ENCODE assay signal across 21 cellular contexts in genomic region chr2:73899801-73900336, GRCh38. TPM values are rescaled to one million over a fixed set of nuclear protein-coding genes. Genes with fewer than 3 reads are reported as not detected.
DNase-seq lines count a peak whose midpoint lies in the region; TF ChIP-seq lines count a peak whose summit lies in the region.
"Had no signal": no experiment of that assay in that cellular context is flagged by ENCODE, and none has a peak within 500 bp of the region (broad histone marks: within the 10 kb centered on the region; RNA-seq: fewer than 3 reads in every experiment).

No MANE protein-coding gene starts in this region.

- intact Hi-C loops in esophagus squamous epithelium (cut with DNase I) (no loop called here), sigmoid colon (cut with DNase I) (no loop called here)

- peak; percentile 44 for DNase-seq in activated CD8-positive, alpha-beta memory T cell treated with anti-CD3 and anti-CD28 coated beads, Interleukin-2, amount 50 U/mL, for 48 hours
- DNase-seq in activated CD8-positive, alpha-beta memory T cell treated with anti-CD3 and anti-CD28 coated beads for 24 hours, result no peak
- DNase-seq in esophagus squamous epithelium (lab: John Stamatoyannopoulos, UW) (no peak), sigmoid colon (peak; percentile 52), KBM-7 (no peak), GM13976 (ENCODE audit: low spot score) (no peak)
- DNase-seq in stimulated activated CD4-positive, alpha-beta T cell treated with anti-CD3 and anti-CD28 coated beads, Interleukin-2, amount 100 ng/mL, for 24 hours, result no peak
- DNase-seq in activated naive CD4-positive, alpha-beta T cell treated with Interleukin-2 at 50 U/mL for 16 hours, result no peak
- DNase-seq: BE2C; CD4-positive, CD25-positive, alpha-beta regulatory T cell; COR-L47; DMS153; GDM1; GM23248; HCEC 1CT; NCI-H1105; NCI-H2081; NCI-H2227 treated with DMSO at 0.1 percent for 48 hours; NCI-H510A treated with DMSO at 0.1 percent for 48 hours; SJCRH30 had no signal

- peak overlapping the region in 3 of 4 donors; percentile 38 to 42 (median 40) for H3K4me3 ChIP-seq in esophagus squamous epithelium
- H3K4me3 ChIP-seq in sigmoid colon, result peak overlapping the region; percentile 58 to 79 (median 75)
- H3K4me3 ChIP-seq: GM23248, SJCRH30 had no signal

- H3K27me3 ChIP-seq in esophagus squamous epithelium, result no peaks in the 10 kb centered on the region
- H3K27me3 ChIP-seq in sigmoid colon, result no peaks in the 10 kb centered on the region
- H3K27me3 ChIP-seq: BE2C had no signal

- TF ChIP-seq CTCF in esophagus squamous epithelium (IDR thresholded peaks at IDR 0.05) (no peak), sigmoid colon (IDR thresholded peaks at IDR 0.05) (no peak), GM13976 (IDR thresholded peaks at IDR 0.05; ENCODE audit: borderline replicate concordance, control extremely low read depth, extremely low read depth, insufficient read depth, missing control alignments) (no peak)

- TF ChIP-seq EP300 in sigmoid colon (IDR thresholded peaks at IDR 0.05), result no peak

- H3K4me1 ChIP-seq in esophagus squamous epithelium, result peaks cover 0 to 10% (median 0%) of the 10 kb centered on the region in 3 donors
- H3K4me1 ChIP-seq in sigmoid colon, result peaks cover 0 to 48% (median 35%) of the 10 kb centered on the region in 4 donors
- H3K4me1 ChIP-seq: BE2C had no signal

- H3K27ac ChIP-seq in esophagus squamous epithelium (peak overlapping the region in 3 of 4 donors; percentile 32 to 86 (median 48)), sigmoid colon (peak overlapping the region; percentile 90 to 99 (median 94))
- H3K27ac ChIP-seq: GM23248, SJCRH30 had no signal

- WGBS in esophagus squamous epithelium, 2 donors, result 77 to 79% methylated on average over 6 to 8 of the region's 8 CpGs
- 85 to 89% methylated on average over 8 of the region's 8 CpGs for WGBS in sigmoid colon, 2 donors

- in situ Hi-C loops in KBM-7 (cut with MboI; ENCODE audit: low pct_unique_long_range_greater_than_20kb, low sequenced_read_pairs) (no loop called here), GM13976 (cut with MboI; ENCODE audit: low sequenced_read_pairs, unreplicated experiment) (no loop called here)

- H3K36me3 ChIP-seq in esophagus squamous epithelium (no peaks in the 10 kb centered on the region), sigmoid colon (peaks cover 54 to 84% (median 68%) of the 10 kb centered on the region in 4 donors)
- H3K36me3 ChIP-seq: BE2C, SJCRH30 had no signal

- H3K9me3 ChIP-seq in esophagus squamous epithelium (no peaks in the 10 kb centered on the region), sigmoid colon (no peaks in the 10 kb centered on the region)
- H3K9me3 ChIP-seq: BE2C, SJCRH30 had no signal

- TF ChIP-seq POLR2A in esophagus squamous epithelium (IDR thresholded peaks at IDR 0.05) (no peak), sigmoid colon (IDR thresholded peaks at IDR 0.05) (no peak)

RNA-seq across cellular contexts. Expression of gene ACTG2, which starts 7.1 kb away (rescaled TPM):
- total RNA-seq in esophagus squamous epithelium (100 to 1,000 TPM in 3 of 4 donors, 10 to 100 TPM in 1; 37.7 to 809 (median 109) TPM), sigmoid colon (over 10,000 TPM in 1 of 4 donors, 1,000 to 10,000 TPM in 3; 3,612 to 10,290 (median 5,643) TPM)
- polyA plus RNA-seq in sigmoid colon, result 100 to 1,000 TPM in 2 of 3 donors, 10 to 100 TPM in 1; 16.9 to 441 (median 104) TPM
- total RNA-seq: A172, GM23248 had no signal
- polyA plus RNA-seq: GM23248 had no signal

RNA-seq across cellular contexts. Expression of gene DGUOK, which starts 26.8 kb away (rescaled TPM):
- total RNA-seq in esophagus squamous epithelium (10 to 100 TPM; 23.5 to 53.4 (median 40.2) TPM), sigmoid colon (10 to 100 TPM; 31.6 to 48.1 (median 39.3) TPM)
- 100 to 1,000 TPM in 1 of 3 donors, 10 to 100 TPM in 2; 89.3 to 132 (median 96.7) TPM for polyA plus RNA-seq in sigmoid colon

Comparison
In these comparisons a context has a peak if more than half of its experiments do, and no peak if none do; other contexts are left out.
1. DNase-seq: peak in activated CD8-positive, alpha-beta memory T cell treated with anti-CD3 and anti-CD28 coated beads, Interleukin-2, amount 50 U/mL, for 48 hours (single experiment) and sigmoid colon (single experiment); none in activated CD8-positive, alpha-beta memory T cell treated with anti-CD3 and anti-CD28 coated beads for 24 hours (single experiment), esophagus squamous epithelium (single experiment), KBM-7 (single experiment), stimulated activated CD4-positive, alpha-beta T cell treated with anti-CD3 and anti-CD28 coated beads, Interleukin-2, amount 100 ng/mL, for 24 hours (0 of 2), GM13976 (single experiment) and activated naive CD4-positive, alpha-beta T cell treated with Interleukin-2 at 50 U/mL for 16 hours (single experiment).
2. RNA of gene ACTG2, which starts 7.1 kb away (total RNA-seq): 3,612 to 10,290 TPM in sigmoid colon; 37.7 to 809 TPM in esophagus squamous epithelium; every median in the first group is over 4 times any median in the second.